Comparison of ENCODE assay signal across 9 cellular contexts in genomic region chr2:238106698-238107524, GRCh38. TPM values are rescaled to one million over a fixed set of nuclear protein-coding genes. Genes with fewer than 3 reads are reported as not detected.
A peak's percentile ranks its signal among the peaks of the same experiment; 100 is the strongest.
DNase-seq lines count a peak whose midpoint lies in the region; ATAC-seq and TF ChIP-seq lines count a peak whose summit lies in the region.
"Had no signal": no experiment of that assay in that cellular context is flagged by ENCODE, and none has a peak within 500 bp of the region (broad histone marks: within the 10 kb centered on the region; RNA-seq: fewer than 3 reads in every experiment).

No MANE protein-coding gene starts in this region.

- H3K4me3 Mint-ChIP-seq in activated naive CD4-positive, alpha-beta T cell treated with anti-CD3 and anti-CD28 coated beads, Interleukin-2, amount 10 ng/mL, durations not matched to agents 7 days and 5 days = no peak overlapping the region

- peaks cover 22% of the 10 kb centered on the region for H3K4me1 Mint-ChIP-seq in activated naive CD4-positive, alpha-beta T cell treated with anti-CD3 and anti-CD28 coated beads, Interleukin-2, amount 10 ng/mL, durations not matched to agents 7 days and 5 days

- H3K4me2 ChIP-seq in osteoblast (ENCODE audit: insufficient read depth, low read length) = peak overlapping the region; percentile 32

- no peaks in the 10 kb centered on the region for H3K79me2 ChIP-seq in osteoblast (ENCODE audit: insufficient read depth, low read length)

- no peaks in the 10 kb centered on the region for H3K36me3 ChIP-seq in osteoblast (ENCODE audit: insufficient read depth, low read length)

- no peaks in the 10 kb centered on the region for H3K27me3 ChIP-seq in osteoblast (ENCODE audit: insufficient read depth, low read length)

- CTCF ChIA-PET in activated naive CD4-positive, alpha-beta T cell treated with anti-CD3 and anti-CD28 coated beads, Interleukin-2, amount 10 ng/mL, durations not matched to agents 7 days and 5 days (lab: Charles Lee) = interaction anchor here (0.8 to 1.1 kb wide), 3 partner anchors 32 to 249 kb away, joined by 3 to 4 read pairs (median 3); no protein-coding TSS in a partner anchor

- peak; percentile 23 for ATAC-seq in HG03108 (IDR thresholded peaks at IDR 0.05; ENCODE audit: unreplicated experiment)
- no peak for ATAC-seq in GM19397 (IDR thresholded peaks at IDR 0.05; ENCODE audit: unreplicated experiment)

- H3K36me3 Mint-ChIP-seq in activated naive CD4-positive, alpha-beta T cell treated with anti-CD3 and anti-CD28 coated beads, Interleukin-2, amount 10 ng/mL, durations not matched to agents 7 days and 5 days = no peaks in the 10 kb centered on the region

- H3K9me3 ChIP-seq in osteoblast (ENCODE audit: low read depth, low read length) = no peaks in the 10 kb centered on the region

- H3K27ac ChIP-seq in osteoblast (ENCODE audit: low read depth, low read length) = no peak overlapping the region

- peak; percentile 23 for TF ChIP-seq CTCF in osteoblast (IDR thresholded peaks at IDR 0.05; ENCODE audit: extremely low read depth, low read depth, low read length)

- H4K20me1 ChIP-seq in osteoblast (ENCODE audit: insufficient read depth, low read length) = no peaks in the 10 kb centered on the region

- H3K9me3 Mint-ChIP-seq in activated naive CD4-positive, alpha-beta T cell treated with anti-CD3 and anti-CD28 coated beads, Interleukin-2, amount 10 ng/mL, durations not matched to agents 7 days and 5 days = no peaks in the 10 kb centered on the region

- H3K4me3 ChIP-seq in osteoblast (ENCODE audit: insufficient read depth, low read length) = no peak overlapping the region

- no peaks in the 10 kb centered on the region for H3K4me1 ChIP-seq in osteoblast (ENCODE audit: insufficient read depth, low read length)

- H3K27me3 Mint-ChIP-seq in activated naive CD4-positive, alpha-beta T cell treated with anti-CD3 and anti-CD28 coated beads, Interleukin-2, amount 10 ng/mL, durations not matched to agents 7 days and 5 days = peaks cover 4% of the 10 kb centered on the region

- no peak overlapping the region for H2AFZ ChIP-seq in osteoblast (ENCODE audit: low read length)

- peak; percentile 26 for DNase-seq in activated naive CD4-positive, alpha-beta T cell treated with anti-CD3 and anti-CD28 coated beads, Interleukin-2, amount 10 ng/mL, durations not matched to agents 7 days and 5 days
- no peak for DNase-seq in activated naive CD4-positive, alpha-beta T cell treated with anti-CD3 and anti-CD28 coated beads, Interleukin-2, amount 50 U/mL, for 16 hours
- DNase-seq in activated CD8-positive, alpha-beta memory T cell treated with anti-CD3 and anti-CD28 coated beads, Interleukin-2, amount 50 U/mL, for 4 hours = peak; percentile 3
- DNase-seq in osteoblast (ENCODE audit: insufficient read length, low spot score, missing footprints) (peak; percentile 88), cortex of kidney (lab: John Stamatoyannopoulos, UW) (no peak), NCI-H1092 treated with DMSO at 0.1 percent for 48 hours (lab: John Stamatoyannopoulos, UW) (no peak)

- H3K27ac Mint-ChIP-seq in activated naive CD4-positive, alpha-beta T cell treated with anti-CD3 and anti-CD28 coated beads, Interleukin-2, amount 10 ng/mL, durations not matched to agents 7 days and 5 days = no peak overlapping the region

RNA-seq across cellular contexts. Expression of gene ESPNL, which starts 6.8 kb away (rescaled TPM):
- total RNA-seq in osteoblast = 1.8 and 9.8 TPM in 2 replicates

RNA-seq across cellular contexts. Expression of gene KLHL30, which starts 31.6 kb away (rescaled TPM):
- total RNA-seq in osteoblast = under 0.01 TPM in 2 replicates
- total RNA-seq: pulmonary artery endothelial cell had no signal

RNA-seq across cellular contexts. Expression of gene SCLY, which starts 46.1 kb away (rescaled TPM):
- 11.6 and 12.4 TPM in 2 replicates for total RNA-seq in osteoblast

RNA-seq across cellular contexts. Expression of gene ERFE, which starts 51.9 kb away (rescaled TPM):
- total RNA-seq in osteoblast = 0.88 and 1.8 TPM in 2 replicates

Comparison
In these comparisons a context has a peak if more than half of its experiments do, and no peak if none do; other contexts are left out.
1. DNase-seq: peak in activated naive CD4-positive, alpha-beta T cell treated with anti-CD3 and anti-CD28 coated beads, Interleukin-2, amount 10 ng/mL, durations not matched to agents 7 days and 5 days (single experiment), activated CD8-positive, alpha-beta memory T cell treated with anti-CD3 and anti-CD28 coated beads, Interleukin-2, amount 50 U/mL, for 4 hours (single experiment) and osteoblast (single experiment); none in activated naive CD4-positive, alpha-beta T cell treated with anti-CD3 and anti-CD28 coated beads, Interleukin-2, amount 50 U/mL, for 16 hours (single experiment), cortex of kidney (single experiment) and NCI-H1092 treated with DMSO at 0.1 percent for 48 hours (single experiment).